Comparison of ENCODE assay signal across 18 cellular contexts in the genomic region with DNA sequence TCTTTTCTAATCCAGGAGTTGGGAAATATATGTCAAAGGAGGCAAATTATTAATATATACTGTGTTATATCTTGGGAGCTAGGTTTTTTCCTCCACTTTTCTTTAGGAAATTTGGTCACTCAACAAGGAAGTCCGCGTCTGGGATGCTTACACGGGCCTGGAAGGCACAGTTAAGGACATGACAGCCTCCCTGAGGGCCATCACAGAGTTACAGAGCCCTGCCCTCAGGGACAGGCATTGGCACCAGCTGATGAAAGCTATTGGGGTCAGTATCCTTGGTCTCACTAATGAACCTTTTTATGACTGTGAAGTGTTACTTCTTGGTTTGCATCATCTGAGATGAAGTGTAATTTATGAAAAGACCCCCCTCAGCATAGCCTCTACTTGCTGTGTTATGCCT.
DNase-seq lines count a peak whose midpoint lies in the region; ATAC-seq and TF ChIP-seq lines count a peak whose summit lies in the region.
"Had no signal": no experiment of that assay in that cellular context is flagged by ENCODE, and none has a peak within 500 bp of the region (broad histone marks: within the 10 kb centered on the region; RNA-seq: fewer than 3 reads in every experiment).

No MANE protein-coding gene starts in this region.

- no peaks in the 10 kb centered on the region for H3K4me1 ChIP-seq in GM23338 (ENCODE audit: insufficient read depth)
- peaks cover 46% of the 10 kb centered on the region for H3K4me1 ChIP-seq in SJSA1 (replicated peaks)
- H3K4me1 ChIP-seq in smooth muscle cell (ENCODE audit: low read depth), result no peaks in the 10 kb centered on the region
- H3K4me1 ChIP-seq: SJCRH30 had no signal

- ATAC-seq in GM23338 (no peak), left lobe of liver (peak; percentile 44)
- ATAC-seq in stimulated activated naive CD8-positive, alpha-beta T cell treated with anti-CD3 and anti-CD28 coated beads, Interleukin-15, amount 100 ng/mL, for 72 hours, result no peak
- ATAC-seq: activated T-cell treated with anti-CD3 and anti-CD28 coated beads, Interleukin-2, amount 50 U/mL, for 72 hours had no signal

- H3K9me2 ChIP-seq in GM23338 (ENCODE audit: insufficient read depth), result no peaks in the 10 kb centered on the region

- 53% methylated on average over 3 of the region's 3 CpGs for WGBS in smooth muscle cell (ENCODE audit: low lambda C conversion rate)

- no peaks in the 10 kb centered on the region for H3K4me1 Mint-ChIP-seq in GM23338
- H3K4me1 Mint-ChIP-seq in stimulated activated naive CD8-positive, alpha-beta T cell treated with anti-CD3 and anti-CD28 coated beads, Interleukin-15, amount 100 ng/mL, for 72 hours, result no peaks in the 10 kb centered on the region
- H3K4me1 Mint-ChIP-seq: activated naive CD4-positive, alpha-beta T cell treated with anti-CD3 and anti-CD28 coated beads, Interleukin-2, amount 50 U/mL, for 24 hours; brain had no signal

- no peaks in the 10 kb centered on the region for H3K27me3 Mint-ChIP-seq in GM23338 (ENCODE audit: insufficient read depth, low read depth, poor library complexity)
- H3K27me3 Mint-ChIP-seq in stimulated activated naive CD8-positive, alpha-beta T cell treated with anti-CD3 and anti-CD28 coated beads, Interleukin-15, amount 100 ng/mL, for 72 hours, result peaks cover 8% of the 10 kb centered on the region
- H3K27me3 Mint-ChIP-seq: brain had no signal

- H4K20me1 ChIP-seq in GM23338 (replicated peaks; ENCODE audit: insufficient read depth), result no peaks in the 10 kb centered on the region
- no peaks in the 10 kb centered on the region for H4K20me1 ChIP-seq in smooth muscle cell (ENCODE audit: low read depth)

- H3K4me3 ChIP-seq in GM23338 (no peak overlapping the region), SJSA1 (peak overlapping the region; percentile 2; the same call in 1 of the 2 replicates), smooth muscle cell (no peak overlapping the region)
- H3K4me3 ChIP-seq: coronary artery, SJCRH30 had no signal

- DNase-seq in GM23338 (ENCODE audit: low spot score) (no peak), SJSA1 (ENCODE audit: low read depth in 1 of 2, low spot score in 2 of 2) (no peak), left lobe of liver (ENCODE audit: low spot score) (no peak), smooth muscle cell (lab: John Stamatoyannopoulos, UW; ENCODE audit: unreplicated experiment) (no peak), anterior cingulate cortex (lab: John Stamatoyannopoulos, UW) (no peak), hepatic stellate cell (ENCODE audit: low spot score) (no peak)
- DNase-seq in stimulated activated naive CD8-positive, alpha-beta T cell treated with anti-CD3 and anti-CD28 coated beads, Interleukin-15, amount 100 ng/mL, for 72 hours, result no peak
- DNase-seq: activated CD4-positive, CD25-positive, alpha-beta regulatory T cell; activated T-cell treated with anti-CD3 and anti-CD28 coated beads, Interleukin-2, amount 50 U/mL, for 72 hours; NCI-H1092 treated with DMSO at 0.1 percent for 48 hours; NCI-H526; retina; SJCRH30 had no signal

- H3K36me3 Mint-ChIP-seq in GM23338 (ENCODE audit: low read depth), result peaks cover 6% of the 10 kb centered on the region; the same call in 2 of the 3 replicates
- H3K36me3 Mint-ChIP-seq: activated naive CD4-positive, alpha-beta T cell treated with anti-CD3 and anti-CD28 coated beads, Interleukin-2, amount 50 U/mL, for 24 hours had no signal

- H3K27me3 ChIP-seq in GM23338 (ENCODE audit: insufficient read depth), result no peaks in the 10 kb centered on the region
- H3K27me3 ChIP-seq in SJSA1 (replicated peaks), result no peaks in the 10 kb centered on the region
- no peaks in the 10 kb centered on the region for H3K27me3 ChIP-seq in smooth muscle cell (ENCODE audit: low read depth)
- H3K27me3 ChIP-seq: neutrophil, SJCRH30 had no signal

- H3K79me2 ChIP-seq in GM23338 (replicated peaks; ENCODE audit: insufficient read depth), result no peaks in the 10 kb centered on the region
- no peaks in the 10 kb centered on the region for H3K79me2 ChIP-seq in smooth muscle cell (ENCODE audit: low read depth)

- H3K4me3 Mint-ChIP-seq in GM23338, result no peak overlapping the region
- H3K4me3 Mint-ChIP-seq in stimulated activated naive CD8-positive, alpha-beta T cell treated with anti-CD3 and anti-CD28 coated beads, Interleukin-15, amount 100 ng/mL, for 72 hours, result no peak overlapping the region
- H3K4me3 Mint-ChIP-seq: activated naive CD4-positive, alpha-beta T cell treated with anti-CD3 and anti-CD28 coated beads, Interleukin-2, amount 50 U/mL, for 24 hours; activated T-cell treated with anti-CD3 and anti-CD28 coated beads, Interleukin-2, amount 50 U/mL, for 72 hours; brain; T-helper 2 cell treated with Interferon-gamma antibody and Interleukin-4, amounts not matched to agents 5 μg/mL and 100 μg/mL, for 36 hours had no signal

- H3K9ac ChIP-seq in smooth muscle cell (ENCODE audit: low read depth), result no peak overlapping the region

- H3K27ac ChIP-seq in GM23338 (ENCODE audit: low read depth) (no peak overlapping the region), SJSA1 (peak overlapping the region; percentile 99), smooth muscle cell (ENCODE audit: low read depth) (peak overlapping the region; percentile 43)
- H3K27ac ChIP-seq: coronary artery, neutrophil, SJCRH30 had no signal

- H2AFZ ChIP-seq in GM23338, result no peak overlapping the region
- no peak overlapping the region for H2AFZ ChIP-seq in smooth muscle cell (ENCODE audit: low read depth)

- H3K9me3 ChIP-seq in SJSA1 (replicated peaks) (no peaks in the 10 kb centered on the region), smooth muscle cell (replicated peaks; ENCODE audit: low read depth) (no peaks in the 10 kb centered on the region)
- H3K9me3 ChIP-seq: neutrophil, SJCRH30 had no signal

- H3K27ac Mint-ChIP-seq in GM23338, result 0 out of 2 replicates have a peak overlapping the region, but pooled peaks have one; percentile 26
- H3K27ac Mint-ChIP-seq in stimulated activated naive CD8-positive, alpha-beta T cell treated with anti-CD3 and anti-CD28 coated beads, Interleukin-15, amount 100 ng/mL, for 72 hours, result no peak overlapping the region
- H3K27ac Mint-ChIP-seq: activated naive CD4-positive, alpha-beta T cell treated with anti-CD3 and anti-CD28 coated beads, Interleukin-2, amount 50 U/mL, for 24 hours; activated T-cell treated with anti-CD3 and anti-CD28 coated beads, Interleukin-2, amount 50 U/mL, for 72 hours; T-helper 2 cell treated with Interferon-gamma antibody and Interleukin-4, amounts not matched to agents 5 μg/mL and 100 μg/mL, for 36 hours had no signal

- peaks cover 2% of the 10 kb centered on the region; the same call in 1 of the 3 replicates for H3K9me3 Mint-ChIP-seq in GM23338
- no peaks in the 10 kb centered on the region for H3K9me3 Mint-ChIP-seq in stimulated activated naive CD8-positive, alpha-beta T cell treated with anti-CD3 and anti-CD28 coated beads, Interleukin-15, amount 100 ng/mL, for 72 hours
- H3K9me3 Mint-ChIP-seq: activated naive CD4-positive, alpha-beta T cell treated with anti-CD3 and anti-CD28 coated beads, Interleukin-2, amount 50 U/mL, for 24 hours; activated T-cell treated with anti-CD3 and anti-CD28 coated beads, Interleukin-2, amount 50 U/mL, for 72 hours; T-helper 2 cell treated with Interferon-gamma antibody and Interleukin-4, amounts not matched to agents 5 μg/mL and 100 μg/mL, for 36 hours had no signal

- H3K36me3 ChIP-seq in GM23338 (ENCODE audit: insufficient read depth) (no peaks in the 10 kb centered on the region), SJSA1 (no peaks in the 10 kb centered on the region), smooth muscle cell (ENCODE audit: low read depth) (no peaks in the 10 kb centered on the region)
- H3K36me3 ChIP-seq: neutrophil, SJCRH30 had no signal

- H3K4me2 ChIP-seq in GM23338, result no peak overlapping the region
- no peak overlapping the region for H3K4me2 ChIP-seq in smooth muscle cell

- no peak for TF ChIP-seq CTCF in GM23338 (conservative IDR thresholded peaks at IDR 0.05; ENCODE audit: low read depth in 2 of 2)
- TF ChIP-seq CTCF in smooth muscle cell (IDR thresholded peaks at IDR 0.05; ENCODE audit: borderline replicate concordance, insufficient read depth, poor library complexity, severe bottlenecking), result no peak

- no peaks in the 10 kb centered on the region for H3F3A ChIP-seq in GM23338 (replicated peaks; ENCODE audit: low read depth)
- no peaks in the 10 kb centered on the region for H3F3A ChIP-seq in smooth muscle cell (ENCODE audit: low read depth)

TF ChIP-seq in GM23338, 12 proteins besides CTCF, POLR2A, EP300 and RAD21 (continues in another document):
- TF ChIP-seq, protein P1, sequence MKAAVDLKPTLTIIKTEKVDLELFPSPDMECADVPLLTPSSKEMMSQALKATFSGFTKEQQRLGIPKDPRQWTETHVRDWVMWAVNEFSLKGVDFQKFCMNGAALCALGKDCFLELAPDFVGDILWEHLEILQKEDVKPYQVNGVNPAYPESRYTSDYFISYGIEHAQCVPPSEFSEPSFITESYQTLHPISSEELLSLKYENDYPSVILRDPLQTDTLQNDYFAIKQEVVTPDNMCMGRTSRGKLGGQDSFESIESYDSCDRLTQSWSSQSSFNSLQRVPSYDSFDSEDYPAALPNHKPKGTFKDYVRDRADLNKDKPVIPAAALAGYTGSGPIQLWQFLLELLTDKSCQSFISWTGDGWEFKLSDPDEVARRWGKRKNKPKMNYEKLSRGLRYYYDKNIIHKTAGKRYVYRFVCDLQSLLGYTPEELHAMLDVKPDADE (IDR thresholded peaks at IDR 0.05), result no peak
